In genomic region chr10:117455346-117455745, GRCh38 we compare ENCODE assay signal across 17 cellular contexts.
DNase-seq lines count a peak whose midpoint lies in the region; ATAC-seq and TF ChIP-seq lines count a peak whose summit lies in the region.
"Had no signal": no experiment of that assay in that cellular context is flagged by ENCODE, and none has a peak within 500 bp of the region (broad histone marks: within the 10 kb centered on the region; RNA-seq: fewer than 3 reads in every experiment).

No MANE protein-coding gene starts in this region.

- no TSS peak for BruUV-seq in Caco-2 (replicated peaks; lab: Mats Ljungman, UMichigan)

- no peak overlapping the region for H3K27ac Mint-ChIP-seq in Caco-2 (ENCODE audit: unreplicated experiment)
- H3K27ac Mint-ChIP-seq: CD4-positive, alpha-beta T cell; T-cell had no signal

- no peaks in the 10 kb centered on the region for H3K36me3 ChIP-seq in BLaER1 treated with 17β-estradiol and CSF1 and Interleukin-3, amounts not matched to agents 10 nM and 100 nM
- H3K36me3 ChIP-seq in neutrophil (no peaks in the 10 kb centered on the region), Caco-2 (ENCODE audit: control insufficient read depth, insufficient read depth, low read length) (no peaks in the 10 kb centered on the region)
- H3K36me3 ChIP-seq: HAP-1 had no signal

- peak overlapping the region in 5 of 11 experiments; percentile 28 to 73 (median 64); a peak in 8 of 22 replicates for H3K27ac ChIP-seq in BLaER1 treated with 17β-estradiol and CSF1 and Interleukin-3, amounts not matched to agents 10 nM and 100 nM
- peak overlapping the region; percentile 24; the same call in 1 of the 2 replicates for H3K27ac ChIP-seq in RWPE1
- peak overlapping the region; percentile 76 for H3K27ac ChIP-seq in neutrophil

- H3K27me3 ChIP-seq in BLaER1 treated with 17β-estradiol and CSF1 and Interleukin-3, amounts not matched to agents 10 nM and 100 nM, result no peaks in the 10 kb centered on the region
- H3K27me3 ChIP-seq in neutrophil (no peaks in the 10 kb centered on the region), Caco-2 (replicated peaks; ENCODE audit: control insufficient read depth, insufficient read depth, low read length) (no peaks in the 10 kb centered on the region)

- H3K4me3 ChIP-seq in BLaER1 treated with 17β-estradiol and CSF1 and Interleukin-3, amounts not matched to agents 10 nM and 100 nM, result no peak overlapping the region
- H3K4me3 ChIP-seq in neutrophil (ENCODE audit: low read depth in 1 of 2, low read length in 1 of 2) (peak overlapping the region in 1 of 2 experiments; percentile 37), Caco-2 (ENCODE audit: low read depth, low read length) (no peak overlapping the region)
- H3K4me3 ChIP-seq: HAP-1 had no signal

- POLR2A ChIA-PET in RWPE1 (lab: Yijun Ruan, JAX; ENCODE audit: low non-redundant PET), result no interaction called here
- POLR2A ChIA-PET in Caco-2 (lab: Charles Lee), result no interaction called here

- no peaks in the 10 kb centered on the region for H4K20me1 ChIP-seq in BLaER1 treated with 17β-estradiol and CSF1 and Interleukin-3, amounts not matched to agents 10 nM and 100 nM

- H3K4me3 Mint-ChIP-seq in Caco-2 (ENCODE audit: unreplicated experiment), result no peak overlapping the region
- H3K4me3 Mint-ChIP-seq: CD4-positive, alpha-beta T cell; T-cell had no signal

- DNase-seq in ELR (ENCODE audit: low read depth) (peak; percentile 55), RWPE1 (ENCODE audit: low spot score) (no peak), Caco-2 (no peak), sciatic nerve (ENCODE audit: low spot score) (no peak), GM19240 (ENCODE audit: insufficient read length, low spot score) (no peak), NCI-H1694 (lab: John Stamatoyannopoulos, UW) (no peak)
- DNase-seq: CD4-positive, alpha-beta T cell; GOT3; NCI-H2029 treated with DMSO at 0.1 percent for 48 hours; NCI-H446 treated with DMSO at 0.1 percent for 48 hours; NCI-H526; RPMI8226; SHP77; T-cell had no signal

- ATAC-seq in sciatic nerve, result no peak
- ATAC-seq: T-cell had no signal

- H3K27me3 Mint-ChIP-seq in Caco-2 (ENCODE audit: insufficient read depth, unreplicated experiment), result no peaks in the 10 kb centered on the region

- peaks cover 0 to 54% (median 45%) of the 10 kb centered on the region in 10 experiments; a peak in 16 of 20 replicates for H3K4me1 ChIP-seq in BLaER1 treated with 17β-estradiol and CSF1 and Interleukin-3, amounts not matched to agents 10 nM and 100 nM
- H3K4me1 ChIP-seq in neutrophil (ENCODE audit: control insufficient read depth in 1 of 2, insufficient read depth in 1 of 2, low read depth in 1 of 2, low read length in 1 of 2) (peaks cover 45 to 53% of the 10 kb centered on the region in 2 experiments), Caco-2 (no peaks in the 10 kb centered on the region)
- H3K4me1 ChIP-seq: HAP-1 had no signal

- TF ChIP-seq CTCF in RWPE1 (conservative IDR thresholded peaks at IDR 0.05; ENCODE audit: low read depth) (no peak), neutrophil (IDR thresholded peaks at IDR 0.05) (no peak), Caco-2 (IDR thresholded peaks at IDR 0.05; ENCODE audit: insufficient read depth in 1 of 2, low read depth in 1 of 2, low read length in 1 of 2, severe bottlenecking in 1 of 2, unreplicated experiment in 1 of 2) (no peak)

- CTCF ChIA-PET in RWPE1 (lab: Yijun Ruan, JAX) (interaction anchor here (0.6 to 0.9 kb wide), 2 partner anchors 13 to 18 kb away, joined by 3 read pairs; no protein-coding TSS in a partner anchor), Caco-2 (lab: Charles Lee) (interaction anchor here (1.3 kb wide), 1 partner anchor 22 kb away, joined by 3 read pairs; no protein-coding TSS in a partner anchor)

- peaks cover 12% of the 10 kb centered on the region for H3K9me3 Mint-ChIP-seq in Caco-2 (ENCODE audit: unreplicated experiment)

- peak overlapping the region in 1 of 11 experiments; percentile 2; a peak in 2 of 22 replicates for H3K9ac ChIP-seq in BLaER1 treated with 17β-estradiol and CSF1 and Interleukin-3, amounts not matched to agents 10 nM and 100 nM

- H3K4me1 Mint-ChIP-seq in Caco-2 (ENCODE audit: low read depth, unreplicated experiment), result no peaks in the 10 kb centered on the region
- H3K4me1 Mint-ChIP-seq: T-cell had no signal

- peaks cover 13 to 22% (median 14%) of the 10 kb centered on the region in 11 experiments; a peak in 21 of 22 replicates for H3K9me3 ChIP-seq in BLaER1 treated with 17β-estradiol and CSF1 and Interleukin-3, amounts not matched to agents 10 nM and 100 nM (replicated peaks in 1 of 11)
- no peaks in the 10 kb centered on the region for H3K9me3 ChIP-seq in neutrophil
- no peaks in the 10 kb centered on the region for H3K9me3 ChIP-seq in Caco-2
- H3K9me3 ChIP-seq: HAP-1 had no signal

- H3K36me3 Mint-ChIP-seq in Caco-2 (ENCODE audit: insufficient read depth, unreplicated experiment), result no peaks in the 10 kb centered on the region
- H3K36me3 Mint-ChIP-seq: T-cell had no signal

- H3K4me2 ChIP-seq in BLaER1 treated with 17β-estradiol and CSF1 and Interleukin-3, amounts not matched to agents 10 nM and 100 nM, result peak overlapping the region in 8 of 11 experiments; percentile 46 to 99 (median 77); a peak in 15 of 22 replicates

- intact Hi-C loops in Caco-2 (cut with micrococcal nuclease; ENCODE audit: unreplicated experiment), result no loop called here
- intact Hi-C loops in sciatic nerve (cut with DNase I), result no loop called here
